ENCODE assay signal across 10 cellular contexts in the genomic region with DNA sequence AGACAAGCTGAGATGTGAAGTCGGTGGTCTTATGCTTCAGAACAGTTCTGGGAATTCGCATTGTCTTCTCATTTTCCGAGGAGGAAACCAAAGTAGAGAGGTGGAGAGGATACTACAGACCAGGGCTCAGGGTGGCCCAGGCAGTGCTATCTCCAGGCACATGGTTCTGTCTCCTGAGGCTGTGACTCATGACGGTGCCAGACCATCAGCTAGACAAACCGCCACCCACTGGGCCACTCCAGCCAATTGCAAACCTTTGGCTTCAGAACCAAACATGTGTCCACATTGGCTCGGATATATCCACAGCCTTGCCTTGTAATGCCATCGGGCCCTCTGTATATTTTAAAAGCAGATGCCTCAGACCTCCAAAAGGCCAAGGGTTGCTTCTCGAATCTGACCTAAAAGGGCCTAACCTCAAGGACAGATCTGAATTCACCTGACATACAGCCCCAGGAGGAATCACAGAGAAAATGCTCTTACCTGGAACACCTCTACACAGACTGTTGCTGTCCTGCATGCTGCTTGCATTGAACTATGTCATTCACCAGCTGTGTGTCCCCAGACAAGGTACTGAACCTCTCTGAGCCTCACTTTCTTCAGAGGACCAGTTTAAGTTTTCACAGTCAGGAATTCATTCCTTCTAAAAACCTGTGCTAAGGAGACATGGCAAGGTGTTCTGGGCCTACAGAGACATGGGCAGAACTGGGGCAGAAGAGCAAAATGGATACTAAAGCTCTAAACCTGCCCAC.
A peak's percentile ranks its signal among the peaks of the same experiment; 100 is the strongest.
DNase-seq lines count a peak whose midpoint lies in the region; ATAC-seq lines count a peak whose summit lies in the region.
"Had no signal": no experiment of that assay in that cellular context is flagged by ENCODE, and none has a peak within 500 bp of the region (broad histone marks: within the 10 kb centered on the region; RNA-seq: fewer than 3 reads in every experiment).

No MANE protein-coding gene starts in this region.

- H3K27ac ChIP-seq in thymus (ENCODE audit: low read depth) = peak overlapping the region; percentile 11

- H3K36me3 ChIP-seq in thymus (ENCODE audit: control insufficient read depth, insufficient read depth) = no peaks in the 10 kb centered on the region

- CTCF ChIA-PET in activated CD4-positive, alpha-beta memory T cell treated with anti-CD3 and anti-CD28 coated beads for 36 hours (lab: Charles Lee) = no interaction called here

- H3K4me3 ChIP-seq in thymus (ENCODE audit: low read length) = no peak overlapping the region

- POLR2A ChIA-PET in activated CD4-positive, alpha-beta memory T cell treated with anti-CD3 and anti-CD28 coated beads for 36 hours (lab: Charles Lee) = no interaction called here

- WGBS in thymus = 96% methylated on average over 8 of the region's 8 CpGs

- H3K4me1 ChIP-seq in thymus (ENCODE audit: control insufficient read depth, insufficient read depth, low read length) = no peaks in the 10 kb centered on the region

- intact Hi-C loops in activated CD4-positive, alpha-beta memory T cell treated with anti-CD3 and anti-CD28 coated beads for 36 hours (cut with micrococcal nuclease) = loop anchor here (1.0 to 5.0 kb wide), 4 partner anchors 18 to 424 kb away; a partner anchor contains a TSS
- intact Hi-C loops in left colon (cut with DNase I, micrococcal nuclease) = no loop called here

- H3K9me3 ChIP-seq in thymus (ENCODE audit: control insufficient read depth) = no peaks in the 10 kb centered on the region

- H3K4me1 Mint-ChIP-seq in activated T-cell treated with anti-CD3 and anti-CD28 coated beads, Interleukin-2, amount 50 U/mL, for 24 hours (ENCODE audit: low read depth) = peaks cover 53% of the 10 kb centered on the region
- peaks cover 47% of the 10 kb centered on the region for H3K4me1 Mint-ChIP-seq in activated CD4-positive, alpha-beta memory T cell treated with anti-CD3 and anti-CD28 coated beads for 36 hours (ENCODE audit: low read depth)

- no peaks in the 10 kb centered on the region for H3K36me3 Mint-ChIP-seq in activated T-cell treated with anti-CD3 and anti-CD28 coated beads, Interleukin-2, amount 50 U/mL, for 24 hours (ENCODE audit: low read depth)
- H3K36me3 Mint-ChIP-seq in activated CD4-positive, alpha-beta memory T cell treated with anti-CD3 and anti-CD28 coated beads for 36 hours = no peaks in the 10 kb centered on the region
- H3K36me3 Mint-ChIP-seq: activated naive CD4-positive, alpha-beta T cell treated with anti-CD3 and anti-CD28 coated beads, Interleukin-2, amount 50 U/mL, for 24 hours had no signal

- no peaks in the 10 kb centered on the region for H3K9me3 Mint-ChIP-seq in activated T-cell treated with anti-CD3 and anti-CD28 coated beads, Interleukin-2, amount 50 U/mL, for 24 hours
- no peaks in the 10 kb centered on the region for H3K9me3 Mint-ChIP-seq in activated CD4-positive, alpha-beta memory T cell treated with anti-CD3 and anti-CD28 coated beads for 36 hours
- H3K9me3 Mint-ChIP-seq: activated naive CD4-positive, alpha-beta T cell treated with anti-CD3 and anti-CD28 coated beads, Interleukin-2, amount 50 U/mL, for 24 hours had no signal

- no peaks in the 10 kb centered on the region for H3K27me3 ChIP-seq in thymus (ENCODE audit: control insufficient read depth, insufficient read depth)

- H3K27me3 Mint-ChIP-seq in activated T-cell treated with anti-CD3 and anti-CD28 coated beads, Interleukin-2, amount 50 U/mL, for 24 hours = no peaks in the 10 kb centered on the region
- peaks cover 4% of the 10 kb centered on the region for H3K27me3 Mint-ChIP-seq in activated CD4-positive, alpha-beta memory T cell treated with anti-CD3 and anti-CD28 coated beads for 36 hours
- H3K27me3 Mint-ChIP-seq: activated naive CD4-positive, alpha-beta T cell treated with anti-CD3 and anti-CD28 coated beads, Interleukin-2, amount 50 U/mL, for 24 hours had no signal

- no peak overlapping the region for H3K4me3 Mint-ChIP-seq in activated T-cell treated with anti-CD3 and anti-CD28 coated beads, Interleukin-2, amount 50 U/mL, for 24 hours
- H3K4me3 Mint-ChIP-seq in activated CD4-positive, alpha-beta memory T cell treated with anti-CD3 and anti-CD28 coated beads for 36 hours = no peak overlapping the region
- H3K4me3 Mint-ChIP-seq: activated naive CD4-positive, alpha-beta T cell treated with anti-CD3 and anti-CD28 coated beads, Interleukin-2, amount 50 U/mL, for 24 hours had no signal

- peak overlapping the region; percentile 78 for H3K27ac Mint-ChIP-seq in activated T-cell treated with anti-CD3 and anti-CD28 coated beads, Interleukin-2, amount 50 U/mL, for 24 hours
- H3K27ac Mint-ChIP-seq in activated CD4-positive, alpha-beta memory T cell treated with anti-CD3 and anti-CD28 coated beads for 36 hours = peak overlapping the region; percentile 59
- H3K27ac Mint-ChIP-seq: activated naive CD4-positive, alpha-beta T cell treated with anti-CD3 and anti-CD28 coated beads, Interleukin-2, amount 50 U/mL, for 24 hours had no signal

- no peak for DNase-seq in activated T-cell treated with anti-CD3 and anti-CD28 coated beads, Interleukin-2, amount 50 U/mL, for 24 hours
- DNase-seq in activated T-cell treated with anti-CD3 and anti-CD28 coated beads, Interleukin-2, amount 50 U/mL, for 48 hours = no peak
- DNase-seq in activated CD4-positive, alpha-beta memory T cell treated with anti-CD3 and anti-CD28 coated beads for 36 hours = peak; percentile 19
- DNase-seq in iris pigment epithelial cell (ENCODE audit: low read depth) (peak; percentile 54), left colon (no peak), nucleus accumbens (lab: John Stamatoyannopoulos, UW) (no peak)
- DNase-seq: NCI-H774 had no signal

- ATAC-seq in left colon (no peak), GM19324 (IDR thresholded peaks at IDR 0.05; ENCODE audit: low FRiP score, unreplicated experiment) (no peak)

Comparison
In these comparisons a context has a peak if more than half of its experiments do, and no peak if none do; other contexts are left out.
1. DNase-seq: peak in activated CD4-positive, alpha-beta memory T cell treated with anti-CD3 and anti-CD28 coated beads for 36 hours (single experiment) and iris pigment epithelial cell (single experiment); none in activated T-cell treated with anti-CD3 and anti-CD28 coated beads, Interleukin-2, amount 50 U/mL, for 24 hours (single experiment), activated T-cell treated with anti-CD3 and anti-CD28 coated beads, Interleukin-2, amount 50 U/mL, for 48 hours (0 of 2), left colon (0 of 2) and nucleus accumbens (0 of 56).